Comparison of ENCODE assay signal across 12 cellular contexts in genomic region chr17:15265131-15265530, GRCh38. TPM values are rescaled to one million over a fixed set of nuclear protein-coding genes. Genes with fewer than 3 reads are reported as not detected.
DNase-seq lines count a peak whose midpoint lies in the region; ATAC-seq, FAIRE-seq and TF ChIP-seq lines count a peak whose summit lies in the region.
"Had no signal": no experiment of that assay in that cellular context is flagged by ENCODE, and none has a peak within 500 bp of the region (broad histone marks: within the 10 kb centered on the region; RNA-seq: fewer than 3 reads in every experiment).

TSS of gene PMP22 (minus strand) at chr17:15265326. CDS start at chr17:15260727, 4,599 bp downstream.

- H3K4ac ChIP-seq in mesenchymal stem cell (ENCODE audit: low read depth in 1 of 2, low read length in 2 of 2): no peak within 1 kb of the TSS

- intact Hi-C loops in endothelial cell of umbilical vein (cut with micrococcal nuclease): no loop called here

- H3K4me3 ChIP-seq in endothelial cell of umbilical vein (replicated peaks in 1 of 3; ENCODE audit: insufficient read depth in 1 of 3, low read depth in 1 of 3, low read length in 3 of 3): no peak within 1 kb of the TSS
- peak within 1 kb of the TSS in 1 of 2 experiments; percentile 92 for H3K4me3 ChIP-seq in mesenchymal stem cell (ENCODE audit: insufficient read depth in 1 of 2, low read depth in 1 of 2, low read length in 2 of 2)
- no peak within 1 kb of the TSS for H3K4me3 ChIP-seq in brain microvascular endothelial cell (ENCODE audit: low read depth, low read length)

- no peaks in the 10 kb centered on the region for H3K79me1 ChIP-seq in mesenchymal stem cell (replicated peaks; ENCODE audit: low read length, poor library complexity, severe bottlenecking)

- H3K27ac ChIP-seq in endothelial cell of umbilical vein (ENCODE audit: insufficient read depth, low read depth, low read length) (no peak within 1 kb of the TSS), mesenchymal stem cell (ENCODE audit: low read length, poor library complexity, severe bottlenecking) (no peak within 1 kb of the TSS), substantia nigra (ENCODE audit: low read depth, low read length, poor library complexity, severe bottlenecking) (peak within 1 kb of the TSS; percentile 73), brain microvascular endothelial cell (no peak within 1 kb of the TSS)
- H3K27ac ChIP-seq: HL-60 had no signal

- no peak within 1 kb of the TSS for H3K14ac ChIP-seq in mesenchymal stem cell (ENCODE audit: low read length in 2 of 2)

- H2BK12ac ChIP-seq in mesenchymal stem cell (ENCODE audit: low read length in 2 of 2): peak within 1 kb of the TSS in 1 of 2 experiments; percentile 45

- H3K4me3 Mint-ChIP-seq in HFFc6: no peak within 1 kb of the TSS

- H4K20me1 ChIP-seq in endothelial cell of umbilical vein (replicated peaks; ENCODE audit: control insufficient read depth, extremely low read depth, insufficient read depth, low read length): no peaks in the 10 kb centered on the region

- H3K9me1 ChIP-seq in endothelial cell of umbilical vein (replicated peaks; ENCODE audit: control insufficient read depth, extremely low read depth, insufficient read depth, low read length): no peaks in the 10 kb centered on the region

- no peak within 1 kb of the TSS for H3K23ac ChIP-seq in mesenchymal stem cell (ENCODE audit: low read length in 2 of 2)

- TF ChIP-seq POLR2A in endothelial cell of umbilical vein (IDR thresholded peaks at IDR 0.05; ENCODE audit: low read depth, low read length): no peak
- TF ChIP-seq POLR2A in GM18505 (IDR thresholded peaks at IDR 0.05; ENCODE audit: borderline replicate concordance, extremely low read depth, insufficient read depth, insufficient read length): no peak

- H3K18ac ChIP-seq in mesenchymal stem cell (ENCODE audit: low read depth in 1 of 2, low read length in 2 of 2): no peak within 1 kb of the TSS

- H4K91ac ChIP-seq in mesenchymal stem cell (ENCODE audit: low read length): peak within 1 kb of the TSS; percentile 25

- no peak within 1 kb of the TSS for H3K27ac Mint-ChIP-seq in HFFc6

- H3K36me3 Mint-ChIP-seq in HFFc6 (ENCODE audit: low read depth): no peaks in the 10 kb centered on the region

- POLR2A ChIA-PET in endothelial cell of umbilical vein (lab: Charles Lee): no interaction called here

- 93% methylated on average over 6 of the region's 6 CpGs for WGBS in mesenchymal stem cell

- H2BK5ac ChIP-seq in mesenchymal stem cell (ENCODE audit: low read depth, low read length, poor library complexity, severe bottlenecking): no peak within 1 kb of the TSS

- in situ Hi-C loops in brain microvascular endothelial cell (cut with HindIII; ENCODE audit: low pct_ligation_motif_present, low sequenced_read_pairs): no loop called here

- DNase-seq in HFFc6 (no peak), endothelial cell of umbilical vein (ENCODE audit: low read depth, low spot score) (no peak), mesenchymal stem cell (no peak), substantia nigra (lab: John Stamatoyannopoulos, UW) (peak in 23 of 49 donors; percentile 8 to 60 (median 30)), brain microvascular endothelial cell (no peak), CD1c-positive myeloid dendritic cell (ENCODE audit: extremely low spot score) (no peak)
- DNase-seq: NCI-H187 treated with DMSO at 0.1 percent for 48 hours; stimulated activated naive CD4-positive, alpha-beta T cell treated with Interleukin-2 at 50 U/mL for 16 hours had no signal

- H3K27me3 ChIP-seq in endothelial cell of umbilical vein (ENCODE audit: control insufficient read depth in 2 of 2, insufficient read depth in 2 of 2, low read length in 2 of 2): peaks cover 0 to 12% of the 10 kb centered on the region in 2 experiments
- H3K27me3 ChIP-seq in mesenchymal stem cell (ENCODE audit: control insufficient read depth in 1 of 2, insufficient read depth in 1 of 2, low read length in 2 of 2): no peaks in the 10 kb centered on the region
- H3K27me3 ChIP-seq in brain microvascular endothelial cell (replicated peaks): no peaks in the 10 kb centered on the region

- H2BK120ac ChIP-seq in mesenchymal stem cell (ENCODE audit: low read depth, low read length): no peak within 1 kb of the TSS

- peaks cover 27% of the 10 kb centered on the region for H3K27me3 Mint-ChIP-seq in HFFc6 (ENCODE audit: insufficient read depth)

- no peak within 1 kb of the TSS for H2BK15ac ChIP-seq in mesenchymal stem cell (ENCODE audit: low read depth, poor library complexity, severe bottlenecking)

- peaks cover 6% of the 10 kb centered on the region for H3K79me2 ChIP-seq in endothelial cell of umbilical vein (ENCODE audit: control insufficient read depth, insufficient read depth, low read length)

- H2AFZ ChIP-seq in endothelial cell of umbilical vein (ENCODE audit: low read depth, low read length) (no peak within 1 kb of the TSS), mesenchymal stem cell (ENCODE audit: low read depth, low read length) (no peak within 1 kb of the TSS)

- no peak within 1 kb of the TSS for H4K8ac ChIP-seq in mesenchymal stem cell (ENCODE audit: low read length)

- dilution Hi-C loops in endothelial cell of umbilical vein (cut with MboI; ENCODE audit: extremely low pct_ligation_motif_present, low sequenced_read_pairs): no loop called here

- H3K36me3 ChIP-seq in endothelial cell of umbilical vein (ENCODE audit: control insufficient read depth in 2 of 2, extremely low read depth in 1 of 2, insufficient read depth in 2 of 2, low read length in 2 of 2) (no peaks in the 10 kb centered on the region), mesenchymal stem cell (ENCODE audit: control insufficient read depth in 1 of 2, insufficient read depth in 2 of 2, low read depth in 1 of 2, low read length in 2 of 2) (peaks cover 0 to 1% of the 10 kb centered on the region in 2 experiments), brain microvascular endothelial cell (replicated peaks) (no peaks in the 10 kb centered on the region)

- no peak for FAIRE-seq in endothelial cell of umbilical vein (lab: Jason Lieb, UNC)
- FAIRE-seq: H54 had no signal

- ATAC-seq in GM18505 (IDR thresholded peaks at IDR 0.05; ENCODE audit: unreplicated experiment) (no peak), GM18519 (IDR thresholded peaks at IDR 0.05; ENCODE audit: low FRiP score, unreplicated experiment) (no peak)

- BruUV-seq in endothelial cell of umbilical vein (replicated peaks; lab: Mats Ljungman, UMichigan): no TSS peak

- TF ChIP-seq CTCF in HFFc6 (IDR thresholded peaks at IDR 0.05) (no peak), endothelial cell of umbilical vein (IDR thresholded peaks at IDR 0.05; ENCODE audit: extremely low read depth in 1 of 2, insufficient read depth in 1 of 2, low read depth in 1 of 2, low read length in 2 of 2) (no peak), brain microvascular endothelial cell (IDR thresholded peaks at IDR 0.05; ENCODE audit: low read depth, low read length, missing control alignments) (no peak)

- H3K9me3 ChIP-seq in endothelial cell of umbilical vein (replicated peaks; ENCODE audit: control insufficient read depth, insufficient read depth, low read length) (no peaks in the 10 kb centered on the region), mesenchymal stem cell (ENCODE audit: control insufficient read depth, low read length) (no peaks in the 10 kb centered on the region)

- CTCF ChIA-PET in endothelial cell of umbilical vein (lab: Charles Lee): interaction anchor here (11.6 kb wide), 1 partner anchor 236 kb away, joined by 410 read pairs; no protein-coding TSS in a partner anchor

- peaks cover 14% of the 10 kb centered on the region; the same call in 1 of the 2 replicates for H3K4me1 Mint-ChIP-seq in HFFc6 (ENCODE audit: low read depth)

- no peaks in the 10 kb centered on the region for H3K9me3 Mint-ChIP-seq in HFFc6

- H3K4me1 ChIP-seq in endothelial cell of umbilical vein (ENCODE audit: control insufficient read depth, extremely low read depth, insufficient read depth, low read length) (peaks cover 10% of the 10 kb centered on the region), mesenchymal stem cell (ENCODE audit: control insufficient read depth, insufficient read depth, low read depth, low read length) (peaks cover 14% of the 10 kb centered on the region)

- H3K4me2 ChIP-seq in endothelial cell of umbilical vein (ENCODE audit: insufficient read depth, low read length) (no peak within 1 kb of the TSS), mesenchymal stem cell (ENCODE audit: low read length, poor library complexity, severe bottlenecking) (no peak within 1 kb of the TSS)

- no peak within 1 kb of the TSS for H2AK5ac ChIP-seq in mesenchymal stem cell (ENCODE audit: low read length, severe bottlenecking)

- H3K9ac ChIP-seq in endothelial cell of umbilical vein (replicated peaks; ENCODE audit: extremely low read depth, insufficient read depth, low read length) (no peak within 1 kb of the TSS), mesenchymal stem cell (ENCODE audit: low read length) (peak within 1 kb of the TSS; percentile 96)

TF ChIP-seq in endothelial cell of umbilical vein, 7 proteins besides CTCF, POLR2A, EP300 and RAD21:
- TF ChIP-seq MYC (IDR thresholded peaks at IDR 0.05; ENCODE audit: low read depth, low read length) (no peak), JUN (IDR thresholded peaks at IDR 0.05; ENCODE audit: borderline replicate concordance, insufficient read depth, insufficient read length, low read depth) (no peak), EZH2 (IDR thresholded peaks at IDR 0.05; ENCODE audit: borderline replicate concordance, low read depth, low read length, severe bottlenecking) (no peak), GATA2 (IDR thresholded peaks at IDR 0.05; ENCODE audit: insufficient read depth, insufficient read length, low read depth, low read length) (no peak), MAX (IDR thresholded peaks at IDR 0.05; ENCODE audit: insufficient read depth, insufficient read length) (no peak), POLR2AphosphoS5 (IDR thresholded peaks at IDR 0.05; ENCODE audit: insufficient read depth, low read depth, low read length) (no peak), FOS (IDR thresholded peaks at IDR 0.05; ENCODE audit: borderline replicate concordance, insufficient read depth, low read length) (no peak)
TF ChIP-seq in endothelial cell of umbilical vein: peak in this region for 0.

RNA-seq across cellular contexts. Expression of gene PMP22, which starts in this region (rescaled TPM):
- 10 to 100 TPM; 28.0 to 42.9 (median 34.0) TPM for total RNA-seq in HFFc6 (2021; fragmentation: NEBNext Ultra II Directional; extraction: Animal tissue kit (Norgen Biotek cat#: 25700))
- 51.2 and 67.2 TPM in 2 replicates for total RNA-seq in endothelial cell of umbilical vein
- 103 and 158 TPM in 2 replicates for polyA plus RNA-seq in endothelial cell of umbilical vein
- polyA plus RNA-seq in endothelial cell of umbilical vein (2011; cell fraction: cytosol; rRNA removed): 95.8 and 102 TPM in 2 replicates
- polyA plus RNA-seq in endothelial cell of umbilical vein (2011; cell fraction: nucleus; rRNA removed): 46.4 TPM in 2 replicates
- polyA plus RNA-seq in endothelial cell of umbilical vein (2012): 51.3 and 77.4 TPM in 2 replicates
- polyA minus RNA-seq in endothelial cell of umbilical vein: 301 and 323 TPM in 2 replicates
- polyA minus RNA-seq in endothelial cell of umbilical vein (2011; cell fraction: cytosol; rRNA and poly(A)+ RNA removed): 18.7 TPM
- polyA minus RNA-seq in endothelial cell of umbilical vein (2011; cell fraction: nucleus; rRNA and poly(A)+ RNA removed): 33.0 and 47.6 TPM in 2 replicates
- polyA plus RNA-seq in mesenchymal stem cell (2013, experiment 1 of 2): 74.0 TPM
- polyA plus RNA-seq in mesenchymal stem cell (2013, experiment 2 of 2): 79.1 TPM
